Comparison of ENCODE assay signal across 8 cellular contexts in genomic region chr7:112421666-112422486, GRCh38. TPM values are rescaled to one million over a fixed set of nuclear protein-coding genes. Genes with fewer than 3 reads are reported as not detected.
A peak's percentile ranks its signal among the peaks of the same experiment; 100 is the strongest.
DNase-seq lines count a peak whose midpoint lies in the region; ATAC-seq and TF ChIP-seq lines count a peak whose summit lies in the region.

No MANE protein-coding gene starts in this region.

- H3K27me3 Mint-ChIP-seq in activated T-helper 17 cell treated with anti-CD3 and anti-CD28 coated beads, Interleukin-2, amount 50 U/mL, for 72 hours = no peaks in the 10 kb centered on the region
- H3K27me3 Mint-ChIP-seq in neural progenitor cell (ENCODE audit: insufficient read depth, low read depth) = peaks cover 5% of the 10 kb centered on the region

- no peaks in the 10 kb centered on the region for H3K27me3 ChIP-seq in HUES6 (ENCODE audit: control insufficient read depth, insufficient read depth, low read length)
- H3K27me3 ChIP-seq in neural progenitor cell = no peaks in the 10 kb centered on the region
- no peaks in the 10 kb centered on the region for H3K27me3 ChIP-seq in esophagus squamous epithelium
- H3K27me3 ChIP-seq in smooth muscle cell (ENCODE audit: low read depth) = no peaks in the 10 kb centered on the region

- H3F3A ChIP-seq in neural progenitor cell (ENCODE audit: low read depth) (peaks cover 21% of the 10 kb centered on the region), smooth muscle cell (ENCODE audit: low read depth) (peaks cover 4% of the 10 kb centered on the region)

- peak overlapping the region; percentile 66 for H3K27ac Mint-ChIP-seq in activated T-helper 17 cell treated with anti-CD3 and anti-CD28 coated beads, Interleukin-2, amount 50 U/mL, for 72 hours
- H3K27ac Mint-ChIP-seq in neural progenitor cell = peak overlapping the region; percentile 72

- H3K27ac ChIP-seq in HUES6 (ENCODE audit: low read depth, low read length) (peak overlapping the region; percentile 69), neural progenitor cell (no peak overlapping the region), esophagus squamous epithelium (peak overlapping the region in 1 of 4 donors; percentile 43), smooth muscle cell (ENCODE audit: low read depth) (no peak overlapping the region)

- peak; percentile 62 for ATAC-seq in GM18498 (IDR thresholded peaks at IDR 0.05; ENCODE audit: unreplicated experiment)
- no peak for ATAC-seq in activated T-helper 17 cell treated with anti-CD3 and anti-CD28 coated beads, Interleukin-2, amount 50 U/mL, for 72 hours (replicated peaks)
- no peak for ATAC-seq in GM18520 (IDR thresholded peaks at IDR 0.05; ENCODE audit: unreplicated experiment)

- H3K36me3 ChIP-seq in HUES6 (ENCODE audit: control insufficient read depth, insufficient read depth, low read length) = no peaks in the 10 kb centered on the region
- no peaks in the 10 kb centered on the region for H3K36me3 ChIP-seq in neural progenitor cell
- H3K36me3 ChIP-seq in esophagus squamous epithelium = no peaks in the 10 kb centered on the region
- H3K36me3 ChIP-seq in smooth muscle cell (ENCODE audit: low read depth) = peaks cover 3% of the 10 kb centered on the region

- no peaks in the 10 kb centered on the region for H3K36me3 Mint-ChIP-seq in activated T-helper 17 cell treated with anti-CD3 and anti-CD28 coated beads, Interleukin-2, amount 50 U/mL, for 72 hours (ENCODE audit: low read depth)
- H3K36me3 Mint-ChIP-seq in neural progenitor cell = no peaks in the 10 kb centered on the region

- H3K79me2 ChIP-seq in neural progenitor cell (ENCODE audit: low read depth) (no peaks in the 10 kb centered on the region), smooth muscle cell (ENCODE audit: low read depth) (no peaks in the 10 kb centered on the region)

- no peaks in the 10 kb centered on the region for H3K9me3 Mint-ChIP-seq in activated T-helper 17 cell treated with anti-CD3 and anti-CD28 coated beads, Interleukin-2, amount 50 U/mL, for 72 hours
- peaks cover 16% of the 10 kb centered on the region for H3K9me3 Mint-ChIP-seq in neural progenitor cell

- H3K4me3 Mint-ChIP-seq in activated T-helper 17 cell treated with anti-CD3 and anti-CD28 coated beads, Interleukin-2, amount 50 U/mL, for 72 hours = peak overlapping the region; percentile 16
- H3K4me3 Mint-ChIP-seq in neural progenitor cell = peak overlapping the region; percentile 34

- TF ChIP-seq CTCF in neural progenitor cell (IDR thresholded peaks at IDR 0.05) (no peak), esophagus squamous epithelium (IDR thresholded peaks at IDR 0.05) (no peak), smooth muscle cell (IDR thresholded peaks at IDR 0.05; ENCODE audit: borderline replicate concordance, insufficient read depth, poor library complexity, severe bottlenecking) (no peak)

- H3K9ac ChIP-seq in HUES6 (ENCODE audit: low read length) = peak overlapping the region; percentile 1
- H3K9ac ChIP-seq in neural progenitor cell = no peak overlapping the region
- no peak overlapping the region for H3K9ac ChIP-seq in smooth muscle cell (ENCODE audit: low read depth)

- TF ChIP-seq POLR2A in erythroblast (IDR thresholded peaks at IDR 0.05; ENCODE audit: low read length) (no peak), esophagus squamous epithelium (IDR thresholded peaks at IDR 0.05) (no peak)

- peaks cover 11% of the 10 kb centered on the region for H3K4me1 Mint-ChIP-seq in activated T-helper 17 cell treated with anti-CD3 and anti-CD28 coated beads, Interleukin-2, amount 50 U/mL, for 72 hours
- peaks cover 47% of the 10 kb centered on the region for H3K4me1 Mint-ChIP-seq in neural progenitor cell

- no peak for DNase-seq in neural progenitor cell (ENCODE audit: low spot score)
- no peak for DNase-seq in erythroblast (lab: John Stamatoyannopoulos, UW)
- DNase-seq in esophagus squamous epithelium (lab: John Stamatoyannopoulos, UW) = no peak
- no peak for DNase-seq in smooth muscle cell (lab: John Stamatoyannopoulos, UW; ENCODE audit: unreplicated experiment)

- peak overlapping the region; percentile 21 for H3K4me2 ChIP-seq in neural progenitor cell
- H3K4me2 ChIP-seq in smooth muscle cell = no peak overlapping the region

- H2AFZ ChIP-seq in neural progenitor cell (replicated peaks) (peak overlapping the region; percentile 68), smooth muscle cell (ENCODE audit: low read depth) (no peak overlapping the region)

- H3K9me3 ChIP-seq in HUES6 (ENCODE audit: control insufficient read depth, insufficient read depth, low read depth, low read length) (peaks cover 3% of the 10 kb centered on the region), neural progenitor cell (ENCODE audit: low read depth) (no peaks in the 10 kb centered on the region), esophagus squamous epithelium (peaks cover 0 to 3% (median 0%) of the 10 kb centered on the region in 3 donors), smooth muscle cell (replicated peaks; ENCODE audit: low read depth) (no peaks in the 10 kb centered on the region)

- H3K4me1 ChIP-seq in HUES6 (ENCODE audit: control insufficient read depth, insufficient read depth, low read length) (peaks cover 44% of the 10 kb centered on the region), neural progenitor cell (peaks cover 37% of the 10 kb centered on the region), esophagus squamous epithelium (peaks cover 0 to 39% (median 12%) of the 10 kb centered on the region in 3 donors), smooth muscle cell (ENCODE audit: low read depth) (peaks cover 22% of the 10 kb centered on the region)

- H4K20me1 ChIP-seq in neural progenitor cell (ENCODE audit: low read depth) (no peaks in the 10 kb centered on the region), smooth muscle cell (ENCODE audit: low read depth) (no peaks in the 10 kb centered on the region)

- H3K4me3 ChIP-seq in HUES6 (ENCODE audit: low read depth, low read length) (no peak overlapping the region), neural progenitor cell (no peak overlapping the region), esophagus squamous epithelium (no peak overlapping the region), smooth muscle cell (no peak overlapping the region)

- WGBS in esophagus squamous epithelium, 2 donors = 52 to 66% methylated on average over 8 to 9 of the region's 9 CpGs
- 69% methylated on average over 9 of the region's 9 CpGs for WGBS in smooth muscle cell (ENCODE audit: low lambda C conversion rate)

- intact Hi-C loops in esophagus squamous epithelium (cut with DNase I) = no loop called here

RNA-seq across cellular contexts. Expression of gene IFRD1, which starts 28.4 kb away (rescaled TPM):
- total RNA-seq in activated T-helper 17 cell treated with anti-CD3 and anti-CD28 coated beads, Interleukin-2, amount 50 U/mL, for 72 hours = 10 to 100 TPM; 38.6 to 57.2 TPM
- total RNA-seq in neural progenitor cell (ENCODE audit: low replicate concordance) (82.2 and 110 TPM in 2 replicates), esophagus squamous epithelium (10 to 100 TPM; 19.4 to 52.1 (median 31.1) TPM), smooth muscle cell (150 and 155 TPM in 2 replicates)
- 70.5 and 82.9 TPM in 2 replicates for polyA plus RNA-seq in smooth muscle cell

RNA-seq across cellular contexts. Expression of gene LSMEM1, which starts 58.9 kb away (rescaled TPM):
- 1 to 10 TPM in 1 of 2 donors, under 1 TPM in 1; 0.42 to 1.0 TPM for total RNA-seq in activated T-helper 17 cell treated with anti-CD3 and anti-CD28 coated beads, Interleukin-2, amount 50 U/mL, for 72 hours
- total RNA-seq in neural progenitor cell (ENCODE audit: low replicate concordance) = 0.40 and 0.45 TPM in 2 replicates
- total RNA-seq in esophagus squamous epithelium = 1 to 10 TPM in 2 of 4 donors, under 1 TPM in 2; 0.40 to 2.7 (median 1.4) TPM
- total RNA-seq in smooth muscle cell = 0.58 and 2.0 TPM in 2 replicates
- 0.81 and 1.4 TPM in 2 replicates for polyA plus RNA-seq in smooth muscle cell
